ENCODE assay signal across 8 cellular contexts in genomic region chr1:29236743-29236992, GRCh38. TPM values are rescaled to one million over a fixed set of nuclear protein-coding genes. Genes with fewer than 3 reads are reported as not detected.
DNase-seq lines count a peak whose midpoint lies in the region; ATAC-seq and TF ChIP-seq lines count a peak whose summit lies in the region.

No MANE protein-coding gene starts in this region.

- no peaks in the 10 kb centered on the region for H3K9me3 Mint-ChIP-seq in activated CD8-positive, alpha-beta memory T cell treated with anti-CD3 and anti-CD28 coated beads, Interleukin-2, amount 10 ng/mL, durations not matched to agents 7 days and 5 days (ENCODE audit: low read depth)
- H3K9me3 Mint-ChIP-seq in activated naive CD8-positive, alpha-beta T cell treated with anti-CD3 and anti-CD28 coated beads, Interleukin-2, amount 50 U/mL, for 24 hours: no peaks in the 10 kb centered on the region

- no peak for DNase-seq in activated CD8-positive, alpha-beta memory T cell treated with anti-CD3 and anti-CD28 coated beads, Interleukin-2, amount 10 ng/mL, durations not matched to agents 7 days and 5 days
- DNase-seq in activated CD8-positive, alpha-beta memory T cell treated with anti-CD3 and anti-CD28 coated beads for 24 hours: no peak
- DNase-seq in activated naive CD8-positive, alpha-beta T cell treated with anti-CD3 and anti-CD28 coated beads, Interleukin-2, amount 50 U/mL, for 24 hours: no peak
- no peak for DNase-seq in lower leg skin (ENCODE audit: low spot score in 2 of 2)
- DNase-seq in tibial artery: no peak
- no peak for DNase-seq in GF-D8 (lab: John Stamatoyannopoulos, UW)
- DNase-seq in NCI-H128 (lab: John Stamatoyannopoulos, UW; ENCODE audit: unreplicated experiment): no peak

- peak overlapping the region; percentile 53 for H3K4me3 Mint-ChIP-seq in activated CD8-positive, alpha-beta memory T cell treated with anti-CD3 and anti-CD28 coated beads, Interleukin-2, amount 10 ng/mL, durations not matched to agents 7 days and 5 days
- H3K4me3 Mint-ChIP-seq in activated naive CD8-positive, alpha-beta T cell treated with anti-CD3 and anti-CD28 coated beads, Interleukin-2, amount 50 U/mL, for 24 hours: peak overlapping the region; percentile 70

- peaks cover 0 to 24% (median 15%) of the 10 kb centered on the region in 4 donors for H3K4me1 ChIP-seq in tibial artery

- H3K36me3 Mint-ChIP-seq in activated CD8-positive, alpha-beta memory T cell treated with anti-CD3 and anti-CD28 coated beads, Interleukin-2, amount 10 ng/mL, durations not matched to agents 7 days and 5 days: peaks cover 6% of the 10 kb centered on the region
- no peaks in the 10 kb centered on the region for H3K36me3 Mint-ChIP-seq in activated naive CD8-positive, alpha-beta T cell treated with anti-CD3 and anti-CD28 coated beads, Interleukin-2, amount 50 U/mL, for 24 hours (ENCODE audit: low read depth)

- peak overlapping the region; percentile 1 for H3K27ac Mint-ChIP-seq in activated CD8-positive, alpha-beta memory T cell treated with anti-CD3 and anti-CD28 coated beads, Interleukin-2, amount 10 ng/mL, durations not matched to agents 7 days and 5 days
- peak overlapping the region; percentile 50 for H3K27ac Mint-ChIP-seq in activated naive CD8-positive, alpha-beta T cell treated with anti-CD3 and anti-CD28 coated beads, Interleukin-2, amount 50 U/mL, for 24 hours

- no peak for TF ChIP-seq POLR2A in lower leg skin (IDR thresholded peaks at IDR 0.05)

- peak overlapping the region; percentile 60 to 73 for H3K27ac ChIP-seq in tibial artery

- intact Hi-C loops in lower leg skin (cut with DNase I; ENCODE audit: low total_unique reads) (loop anchor here (5.0 kb wide), 2 partner anchors 1476 to 1616 kb away; no protein-coding TSS in a partner anchor), tibial artery (cut with DNase I; ENCODE audit: low total_unique reads) (loop anchor here (2.0 to 5.0 kb wide), 2 partner anchors 851 to 1144 kb away; no protein-coding TSS in a partner anchor)

- peak overlapping the region; percentile 47 for H3K4me3 ChIP-seq in lower leg skin (ENCODE audit: low read depth, poor library complexity, severe bottlenecking)
- H3K4me3 ChIP-seq in tibial artery: peak overlapping the region; percentile 59 to 73

- peaks cover 63% of the 10 kb centered on the region for H3K27me3 Mint-ChIP-seq in activated CD8-positive, alpha-beta memory T cell treated with anti-CD3 and anti-CD28 coated beads, Interleukin-2, amount 10 ng/mL, durations not matched to agents 7 days and 5 days
- H3K27me3 Mint-ChIP-seq in activated naive CD8-positive, alpha-beta T cell treated with anti-CD3 and anti-CD28 coated beads, Interleukin-2, amount 50 U/mL, for 24 hours: peaks cover 43% of the 10 kb centered on the region

- CTCF ChIA-PET in activated CD8-positive, alpha-beta memory T cell treated with anti-CD3 and anti-CD28 coated beads, Interleukin-2, amount 10 ng/mL, durations not matched to agents 7 days and 5 days (lab: Charles Lee): interaction anchor here (0.7 to 1.5 kb wide), 4 partner anchors 9 to 1471 kb away, joined by 3 to 10 read pairs (median 4); no protein-coding TSS in a partner anchor

- H3K27me3 ChIP-seq in tibial artery: no peaks in the 10 kb centered on the region

- no peak for ATAC-seq in activated CD8-positive, alpha-beta memory T cell treated with anti-CD3 and anti-CD28 coated beads, Interleukin-2, amount 10 ng/mL, durations not matched to agents 7 days and 5 days
- ATAC-seq in activated naive CD8-positive, alpha-beta T cell treated with anti-CD3 and anti-CD28 coated beads, Interleukin-2, amount 50 U/mL, for 24 hours: no peak
- ATAC-seq in GM18519 (IDR thresholded peaks at IDR 0.05; ENCODE audit: low FRiP score, unreplicated experiment): no peak

- no peaks in the 10 kb centered on the region for H3K9me3 ChIP-seq in tibial artery

- TF ChIP-seq CTCF in lower leg skin (IDR thresholded peaks at IDR 0.05) (no peak), tibial artery (IDR thresholded peaks at IDR 0.05) (no peak)

- peaks cover 18% of the 10 kb centered on the region for H3K4me1 Mint-ChIP-seq in activated CD8-positive, alpha-beta memory T cell treated with anti-CD3 and anti-CD28 coated beads, Interleukin-2, amount 10 ng/mL, durations not matched to agents 7 days and 5 days
- peaks cover 14% of the 10 kb centered on the region for H3K4me1 Mint-ChIP-seq in activated naive CD8-positive, alpha-beta T cell treated with anti-CD3 and anti-CD28 coated beads, Interleukin-2, amount 50 U/mL, for 24 hours

- no peaks in the 10 kb centered on the region for H3K36me3 ChIP-seq in tibial artery

- WGBS in lower leg skin, 2 donors: 1 to 2% methylated on average over 15 to 21 of the region's 21 CpGs

RNA-seq across cellular contexts. Expression of gene PTPRU, which starts 0.3 kb away (rescaled TPM):
- total RNA-seq in activated CD8-positive, alpha-beta memory T cell treated with anti-CD3 and anti-CD28 coated beads, Interleukin-2, amount 10 ng/mL, durations not matched to agents 7 days and 5 days: under 1 TPM; 0.47 to 0.64 TPM
- total RNA-seq in lower leg skin: 10 to 100 TPM; 15.9 to 56.3 (median 30.6) TPM

RNA-seq across cellular contexts. Expression of gene MECR, which starts 5.9 kb away (rescaled TPM):
- total RNA-seq in activated CD8-positive, alpha-beta memory T cell treated with anti-CD3 and anti-CD28 coated beads, Interleukin-2, amount 10 ng/mL, durations not matched to agents 7 days and 5 days: 10 to 100 TPM; 24.5 to 26.9 TPM
- total RNA-seq in lower leg skin: 10 to 100 TPM; 23.2 to 28.3 (median 25.3) TPM

RNA-seq across cellular contexts. Expression of gene SRSF4, which starts 55.0 kb away (rescaled TPM):
- 100 to 1,000 TPM; 145 to 147 TPM for total RNA-seq in activated CD8-positive, alpha-beta memory T cell treated with anti-CD3 and anti-CD28 coated beads, Interleukin-2, amount 10 ng/mL, durations not matched to agents 7 days and 5 days
- 10 to 100 TPM; 47.3 to 89.4 (median 58.5) TPM for total RNA-seq in lower leg skin

Comparison
In these comparisons a context has a peak if more than half of its experiments do, and no peak if none do; other contexts are left out.
1. RNA of gene PTPRU, which starts 0.3 kb away (total RNA-seq): 15.9 to 56.3 TPM in lower leg skin; 0.47 to 0.64 TPM in activated CD8-positive, alpha-beta memory T cell treated with anti-CD3 and anti-CD28 coated beads, Interleukin-2, amount 10 ng/mL, durations not matched to agents 7 days and 5 days; every median in the first group is over 10 times any median in the second.